ENCODE assay signal across 16 cellular contexts in genomic region chrX:17769701-17770269, GRCh38. TPM values are rescaled to one million over a fixed set of nuclear protein-coding genes. Genes with fewer than 3 reads are reported as not detected.
A peak's percentile ranks its signal among the peaks of the same experiment; 100 is the strongest.
DNase-seq lines count a peak whose midpoint lies in the region; ATAC-seq and TF ChIP-seq lines count a peak whose summit lies in the region.
"Had no signal": no experiment of that assay in that cellular context is flagged by ENCODE, and none has a peak within 500 bp of the region (broad histone marks: within the 10 kb centered on the region; RNA-seq: fewer than 3 reads in every experiment).

No MANE protein-coding gene starts in this region.

- no peaks in the 10 kb centered on the region for H3K9me3 Mint-ChIP-seq in activated naive CD8-positive, alpha-beta T cell treated with anti-CD3 and anti-CD28 coated beads, Interleukin-2, amount 10 ng/mL, durations not matched to agents 7 days and 5 days
- no peaks in the 10 kb centered on the region for H3K9me3 Mint-ChIP-seq in activated naive CD8-positive, alpha-beta T cell treated with anti-CD3 and anti-CD28 coated beads for 36 hours
- H3K9me3 Mint-ChIP-seq in activated CD8-positive, alpha-beta T cell treated with anti-CD3 and anti-CD28 coated beads for 36 hours, result no peaks in the 10 kb centered on the region

- intact Hi-C loops in activated CD8-positive, alpha-beta T cell treated with anti-CD3 and anti-CD28 coated beads for 36 hours (cut with micrococcal nuclease), result no loop called here

- peak overlapping the region; percentile 53 for H3K27ac ChIP-seq in KOPT-K1 (ENCODE audit: low read depth, low read length, poor library complexity, severe bottlenecking)

- no peaks in the 10 kb centered on the region for H3K36me3 Mint-ChIP-seq in activated naive CD8-positive, alpha-beta T cell treated with anti-CD3 and anti-CD28 coated beads, Interleukin-2, amount 10 ng/mL, durations not matched to agents 7 days and 5 days
- H3K36me3 Mint-ChIP-seq in activated naive CD8-positive, alpha-beta T cell treated with anti-CD3 and anti-CD28 coated beads for 36 hours, result no peaks in the 10 kb centered on the region
- no peaks in the 10 kb centered on the region for H3K36me3 Mint-ChIP-seq in activated CD8-positive, alpha-beta T cell treated with anti-CD3 and anti-CD28 coated beads for 36 hours (ENCODE audit: low read depth)

- H3K27me3 Mint-ChIP-seq in activated naive CD8-positive, alpha-beta T cell treated with anti-CD3 and anti-CD28 coated beads, Interleukin-2, amount 10 ng/mL, durations not matched to agents 7 days and 5 days, result no peaks in the 10 kb centered on the region
- no peaks in the 10 kb centered on the region for H3K27me3 Mint-ChIP-seq in activated naive CD8-positive, alpha-beta T cell treated with anti-CD3 and anti-CD28 coated beads for 36 hours
- no peaks in the 10 kb centered on the region for H3K27me3 Mint-ChIP-seq in activated CD8-positive, alpha-beta T cell treated with anti-CD3 and anti-CD28 coated beads for 36 hours

- POLR2A ChIA-PET in activated naive CD8-positive, alpha-beta T cell treated with anti-CD3 and anti-CD28 coated beads, Interleukin-2, amount 10 ng/mL, durations not matched to agents 7 days and 5 days (lab: Charles Lee), result no interaction called here
- POLR2A ChIA-PET in activated CD8-positive, alpha-beta T cell treated with anti-CD3 and anti-CD28 coated beads for 36 hours (lab: Charles Lee), result no interaction called here

- peak; percentile 63 for ATAC-seq in activated naive CD8-positive, alpha-beta T cell treated with anti-CD3 and anti-CD28 coated beads, Interleukin-2, amount 10 ng/mL, durations not matched to agents 7 days and 5 days (ENCODE audit: low read depth)
- ATAC-seq in activated CD8-positive, alpha-beta T cell treated with anti-CD3 and anti-CD28 coated beads for 36 hours, result peak; percentile 32
- no peak for ATAC-seq in GM21381 (IDR thresholded peaks at IDR 0.05; ENCODE audit: unreplicated experiment)

- no peak overlapping the region for H3K4me3 Mint-ChIP-seq in activated naive CD8-positive, alpha-beta T cell treated with anti-CD3 and anti-CD28 coated beads, Interleukin-2, amount 10 ng/mL, durations not matched to agents 7 days and 5 days
- no peak overlapping the region for H3K4me3 Mint-ChIP-seq in activated naive CD8-positive, alpha-beta T cell treated with anti-CD3 and anti-CD28 coated beads for 36 hours
- H3K4me3 Mint-ChIP-seq in activated CD8-positive, alpha-beta T cell treated with anti-CD3 and anti-CD28 coated beads for 36 hours, result no peak overlapping the region

- H3K4me1 Mint-ChIP-seq in activated naive CD8-positive, alpha-beta T cell treated with anti-CD3 and anti-CD28 coated beads, Interleukin-2, amount 10 ng/mL, durations not matched to agents 7 days and 5 days, result no peaks in the 10 kb centered on the region
- H3K4me1 Mint-ChIP-seq in activated naive CD8-positive, alpha-beta T cell treated with anti-CD3 and anti-CD28 coated beads for 36 hours, result no peaks in the 10 kb centered on the region
- no peaks in the 10 kb centered on the region for H3K4me1 Mint-ChIP-seq in activated CD8-positive, alpha-beta T cell treated with anti-CD3 and anti-CD28 coated beads for 36 hours (ENCODE audit: low read depth)

- no peak overlapping the region for H3K27ac Mint-ChIP-seq in activated naive CD8-positive, alpha-beta T cell treated with anti-CD3 and anti-CD28 coated beads, Interleukin-2, amount 10 ng/mL, durations not matched to agents 7 days and 5 days
- no peak overlapping the region for H3K27ac Mint-ChIP-seq in activated naive CD8-positive, alpha-beta T cell treated with anti-CD3 and anti-CD28 coated beads for 36 hours
- no peak overlapping the region for H3K27ac Mint-ChIP-seq in activated CD8-positive, alpha-beta T cell treated with anti-CD3 and anti-CD28 coated beads for 36 hours

- no peak for TF ChIP-seq CTCF in activated CD8-positive, alpha-beta T cell treated with anti-CD3 and anti-CD28 coated beads for 36 hours (IDR thresholded peaks at IDR 0.05)

- DNase-seq in activated naive CD8-positive, alpha-beta T cell treated with anti-CD3 and anti-CD28 coated beads, Interleukin-2, amount 10 ng/mL, durations not matched to agents 7 days and 5 days, result no peak
- no peak for DNase-seq in activated naive CD8-positive, alpha-beta T cell treated with anti-CD3 and anti-CD28 coated beads for 36 hours
- DNase-seq in activated CD8-positive, alpha-beta T cell treated with anti-CD3 and anti-CD28 coated beads for 36 hours, result peak; percentile 14
- DNase-seq in stimulated activated CD4-positive, alpha-beta T cell treated with anti-CD3 and anti-CD28 coated beads, Interleukin-4, amount 100 ng/mL, for 4 hours, result peak; percentile 3 to 55
- no peak for DNase-seq in COR-L47 (lab: John Stamatoyannopoulos, UW)
- no peak for DNase-seq in pons (ENCODE audit: low spot score)
- DNase-seq: DMS153, EL, HCEC 1CT, IMR-90, NCI-H1417, NCI-H1930, NCI-H2171, NCI-H82 had no signal

- CTCF ChIA-PET in activated CD8-positive, alpha-beta T cell treated with anti-CD3 and anti-CD28 coated beads for 36 hours (lab: Charles Lee), result no interaction called here

- no peaks in the 10 kb centered on the region for H3K36me3 ChIP-seq in KOPT-K1 (ENCODE audit: insufficient read depth, low read length)

- H3K9me3 ChIP-seq in KOPT-K1 (ENCODE audit: insufficient read depth, low read length, poor library complexity, severe bottlenecking), result no peaks in the 10 kb centered on the region

RNA-seq across cellular contexts. Expression of gene SCML1, which starts 32.5 kb away (rescaled TPM):
- 1 to 10 TPM; 6.6 to 6.8 TPM for total RNA-seq in activated naive CD8-positive, alpha-beta T cell treated with anti-CD3 and anti-CD28 coated beads, Interleukin-2, amount 10 ng/mL, durations not matched to agents 7 days and 5 days
- total RNA-seq in activated naive CD8-positive, alpha-beta T cell treated with anti-CD3 and anti-CD28 coated beads for 36 hours, result 1 to 10 TPM; 4.0 to 4.1 TPM
- total RNA-seq in activated CD8-positive, alpha-beta T cell treated with anti-CD3 and anti-CD28 coated beads for 36 hours, result 1 to 10 TPM; 4.1 to 4.6 TPM

Comparison
In these comparisons a context has a peak if more than half of its experiments do, and no peak if none do; other contexts are left out.
1. DNase-seq: peak in activated CD8-positive, alpha-beta T cell treated with anti-CD3 and anti-CD28 coated beads for 36 hours (single experiment) and stimulated activated CD4-positive, alpha-beta T cell treated with anti-CD3 and anti-CD28 coated beads, Interleukin-4, amount 100 ng/mL, for 4 hours (2 of 2); none in activated naive CD8-positive, alpha-beta T cell treated with anti-CD3 and anti-CD28 coated beads, Interleukin-2, amount 10 ng/mL, durations not matched to agents 7 days and 5 days (single experiment), activated naive CD8-positive, alpha-beta T cell treated with anti-CD3 and anti-CD28 coated beads for 36 hours (single experiment), COR-L47 (single experiment) and pons (single experiment).